ENCODE assay signal across 16 cellular contexts in the genomic region with DNA sequence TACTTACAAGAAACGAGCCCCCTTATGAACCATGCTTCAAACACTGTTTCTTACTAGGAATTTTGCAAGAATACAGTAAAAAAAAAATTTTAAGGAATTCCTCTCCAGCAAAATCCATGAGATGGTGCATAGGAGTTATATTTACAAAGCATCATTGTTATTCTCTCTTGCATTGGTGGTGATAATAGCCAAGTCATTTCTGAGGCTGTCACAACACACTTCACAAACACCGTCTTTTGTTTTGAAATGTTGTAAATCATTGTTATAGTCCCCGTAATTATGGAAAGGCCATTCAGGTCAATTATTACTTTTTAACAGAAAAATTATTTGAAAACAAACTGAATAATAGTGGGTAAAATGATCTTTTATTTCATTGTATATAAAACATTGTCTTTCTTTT.
DNase-seq lines count a peak whose midpoint lies in the region; ATAC-seq, FAIRE-seq and TF ChIP-seq lines count a peak whose summit lies in the region.
"Had no signal": no experiment of that assay in that cellular context is flagged by ENCODE, and none has a peak within 500 bp of the region (broad histone marks: within the 10 kb centered on the region; RNA-seq: fewer than 3 reads in every experiment).

No MANE protein-coding gene starts in this region.

- H3K4me3 ChIP-seq in dorsolateral prefrontal cortex (peak overlapping the region in 3 of 59 donors; percentile 11 to 17 (median 14)), HepG2 (replicated peaks in 1 of 3; ENCODE audit: insufficient read depth in 1 of 3, low read depth in 2 of 3, low read length in 3 of 3) (no peak overlapping the region)
- H3K4me3 ChIP-seq: GM23248 had no signal

- no peak for TF ChIP-seq CTCF in dorsolateral prefrontal cortex (IDR thresholded peaks at IDR 0.05 in 54 of 56, conservative IDR thresholded peaks at IDR 0.05 in 2 of 56; ENCODE audit: low read depth in 1 of 56, partially characterized antibody in 56 of 56)
- no peak for TF ChIP-seq CTCF in HepG2 (CRISPR knock-in tag; IDR thresholded peaks at IDR 0.05)

- DNase-seq in NCI-H146 treated with DMSO at 0.1 percent for 48 hours (lab: John Stamatoyannopoulos, UW; ENCODE audit: unreplicated experiment) (peak; percentile 3), NCI-H69 (lab: John Stamatoyannopoulos, UW) (peak; percentile 80), dorsolateral prefrontal cortex (no peak), HepG2 (ENCODE audit: low spot score) (no peak), urothelium cell line (ENCODE audit: low spot score) (no peak)
- no peak for DNase-seq in stimulated activated CD4-positive, alpha-beta T cell treated with anti-CD3 and anti-CD28 coated beads, Interleukin-4, amount 100 ng/mL, for 1 hour
- DNase-seq: ACHN; CD4-positive, alpha-beta T cell; DMS153; DMS79; GDM1; GM23248; HCEC 1CT; IMR-90 had no signal

- intact Hi-C loops in dorsolateral prefrontal cortex (cut with DNase I) (no loop called here), HepG2 (cut with micrococcal nuclease; ENCODE audit: unreplicated experiment) (no loop called here)

- H3K79me2 ChIP-seq in HepG2 (ENCODE audit: insufficient read depth, low read length) = no peaks in the 10 kb centered on the region

- H3K9ac ChIP-seq in HepG2 (ENCODE audit: insufficient read depth, low read depth, low read length) = no peak overlapping the region
- H3K9ac ChIP-seq: GM23248 had no signal

- TF ChIP-seq POLR2A in HepG2 (IDR thresholded peaks at IDR 0.05; ENCODE audit: insufficient read depth in 1 of 2, low read depth in 2 of 2, low read length in 2 of 2) = no peak

- no TSS peak for BruUV-seq in HepG2 (replicated peaks; lab: Mats Ljungman, UMichigan)

- CTCF ChIA-PET in HepG2 (lab: Yijun Ruan, JAX; ENCODE audit: low intra/inter-chr PET ratio, low total read pairs) = no interaction called here

- TF ChIP-seq RAD21 in HepG2 (CRISPR knock-in tag; IDR thresholded peaks at IDR 0.05) = no peak

- POLR2A ChIA-PET in HepG2 (lab: Yijun Ruan, JAX) = no interaction called here

- WGBS in HepG2 (ENCODE audit: low lambda C conversion rate) = 96% methylated on average over 3 of the region's 3 CpGs

- no peak overlapping the region for H3K4me2 ChIP-seq in HepG2 (ENCODE audit: low read depth, low read length)

- H3K27ac ChIP-seq in dorsolateral prefrontal cortex (peak overlapping the region in 49 of 59 donors; percentile 1 to 80 (median 55)), HepG2 (ENCODE audit: extremely low read length, insufficient read depth, low read length) (no peak overlapping the region)
- H3K27ac ChIP-seq: C4-2B, GM23248, HL-60 had no signal

- no peak for FAIRE-seq in HepG2 (lab: Jason Lieb, UNC)
- no peak for FAIRE-seq in urothelium cell line (lab: Jason Lieb, UNC)

- peaks cover 14 to 34% of the 10 kb centered on the region in 2 experiments for H3K36me3 ChIP-seq in HepG2 (replicated peaks in 1 of 2; ENCODE audit: control insufficient read depth in 1 of 2, insufficient read depth in 2 of 2, low read length in 2 of 2)

- H2AFZ ChIP-seq in HepG2 (ENCODE audit: low read length) = no peak overlapping the region
- H2AFZ ChIP-seq: GM23248 had no signal

- in situ Hi-C loops in HepG2 (cut with HindIII; ENCODE audit: extremely low pct_ligation_motif_present, low pct_unique_long_range_greater_than_20kb) = no loop called here

- ATAC-seq in HepG2 = no peak

- TF ChIP-seq EP300 in HepG2 (IDR thresholded peaks at IDR 0.05; ENCODE audit: low read depth in 2 of 2, low read length in 2 of 2) = no peak
- TF ChIP-seq EP300 in HepG2 (CRISPR knock-in tag; IDR thresholded peaks at IDR 0.05; ENCODE audit: borderline replicate concordance) = no peak

- no peaks in the 10 kb centered on the region for H3K4me1 ChIP-seq in HepG2 (ENCODE audit: insufficient read depth, low read length)

- no peaks in the 10 kb centered on the region for H4K20me1 ChIP-seq in HepG2 (ENCODE audit: insufficient read depth, low read length)

- H3K27me3 ChIP-seq in dorsolateral prefrontal cortex (no peaks in the 10 kb centered on the region), HepG2 (ENCODE audit: control insufficient read depth in 1 of 2, insufficient read depth in 2 of 2, low read length in 2 of 2) (no peaks in the 10 kb centered on the region)

- H3K9me3 ChIP-seq in HepG2 (ENCODE audit: low read length) = no peaks in the 10 kb centered on the region

TF ChIP-seq in HepG2, 621 proteins besides CTCF, POLR2A, EP300 and RAD21:
- TF ChIP-seq, protein P1, sequence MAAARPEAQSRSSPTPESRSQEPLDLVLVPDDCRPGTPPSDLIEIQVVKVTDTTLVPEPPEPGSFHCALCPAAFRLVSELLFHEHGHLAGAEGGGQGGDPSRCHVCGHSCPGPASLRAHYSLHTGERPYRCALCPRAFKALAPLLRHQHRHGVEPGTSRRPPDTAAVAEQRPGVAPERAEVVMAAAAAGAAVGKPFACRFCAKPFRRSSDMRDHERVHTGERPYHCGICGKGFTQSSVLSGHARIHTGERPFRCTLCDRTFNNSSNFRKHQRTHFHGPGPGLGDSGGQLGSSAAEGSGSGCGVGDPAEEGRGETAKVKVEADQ (CRISPR knock-in tag; IDR thresholded peaks at IDR 0.05; ENCODE audit: borderline replicate concordance) = no peak
- TF ChIP-seq PPARG (CRISPR knock-in tag; conservative IDR thresholded peaks at IDR 0.05) (no peak), MAZ (IDR thresholded peaks at IDR 0.05; ENCODE audit: borderline replicate concordance, low read depth, low read length) (no peak), MAZ (CRISPR knock-in tag; IDR thresholded peaks at IDR 0.05; ENCODE audit: low read depth) (no peak), NFATC3 (CRISPR knock-in tag; IDR thresholded peaks at IDR 0.05) (no peak), ZNF235 (CRISPR knock-in tag; IDR thresholded peaks at IDR 0.05; ENCODE audit: borderline replicate concordance) (no peak), ISX (CRISPR knock-in tag; conservative IDR thresholded peaks at IDR 0.05) (no peak), ZNF83 (CRISPR knock-in tag; IDR thresholded peaks at IDR 0.05; ENCODE audit: borderline replicate concordance) (no peak), SKI (IDR thresholded peaks at IDR 0.05; ENCODE audit: partially characterized antibody) (no peak), ZNF205 (CRISPR knock-in tag; IDR thresholded peaks at IDR 0.05) (no peak), ZNF552 (CRISPR knock-in tag; IDR thresholded peaks at IDR 0.05; ENCODE audit: borderline replicate concordance) (no peak), SNAI1 (CRISPR knock-in tag; IDR thresholded peaks at IDR 0.05; ENCODE audit: borderline replicate concordance) (no peak), TSC22D2 (CRISPR knock-in tag; IDR thresholded peaks at IDR 0.05; ENCODE audit: borderline replicate concordance) (no peak), CC2D1A (CRISPR knock-in tag; IDR thresholded peaks at IDR 0.05) (no peak), ZNF546 (CRISPR knock-in tag; conservative IDR thresholded peaks at IDR 0.05) (no peak), FOXM1 (CRISPR knock-in tag; IDR thresholded peaks at IDR 0.05) (no peak), GABPB1 (CRISPR knock-in tag; IDR thresholded peaks at IDR 0.05) (no peak)
- TF ChIP-seq, protein P2, sequence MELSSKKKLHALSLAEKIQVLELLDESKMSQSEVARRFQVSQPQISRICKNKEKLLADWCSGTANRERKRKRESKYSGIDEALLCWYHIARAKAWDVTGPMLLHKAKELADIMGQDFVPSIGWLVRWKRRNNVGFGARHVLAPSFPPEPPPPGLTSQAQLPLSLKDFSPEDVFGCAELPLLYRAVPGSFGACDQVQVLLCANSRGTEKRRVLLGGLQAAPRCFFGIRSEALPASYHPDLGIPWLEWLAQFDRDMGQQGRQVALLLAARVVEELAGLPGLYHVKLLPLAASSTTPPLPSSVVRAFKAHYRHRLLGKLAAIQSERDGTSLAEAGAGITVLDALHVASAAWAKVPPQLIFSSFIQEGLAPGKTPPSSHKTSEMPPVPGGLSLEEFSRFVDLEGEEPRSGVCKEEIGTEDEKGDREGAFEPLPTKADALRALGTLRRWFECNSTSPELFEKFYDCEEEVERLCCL (CRISPR knock-in tag; IDR thresholded peaks at IDR 0.05; ENCODE audit: borderline replicate concordance) = no peak
- TF ChIP-seq, protein P3, sequence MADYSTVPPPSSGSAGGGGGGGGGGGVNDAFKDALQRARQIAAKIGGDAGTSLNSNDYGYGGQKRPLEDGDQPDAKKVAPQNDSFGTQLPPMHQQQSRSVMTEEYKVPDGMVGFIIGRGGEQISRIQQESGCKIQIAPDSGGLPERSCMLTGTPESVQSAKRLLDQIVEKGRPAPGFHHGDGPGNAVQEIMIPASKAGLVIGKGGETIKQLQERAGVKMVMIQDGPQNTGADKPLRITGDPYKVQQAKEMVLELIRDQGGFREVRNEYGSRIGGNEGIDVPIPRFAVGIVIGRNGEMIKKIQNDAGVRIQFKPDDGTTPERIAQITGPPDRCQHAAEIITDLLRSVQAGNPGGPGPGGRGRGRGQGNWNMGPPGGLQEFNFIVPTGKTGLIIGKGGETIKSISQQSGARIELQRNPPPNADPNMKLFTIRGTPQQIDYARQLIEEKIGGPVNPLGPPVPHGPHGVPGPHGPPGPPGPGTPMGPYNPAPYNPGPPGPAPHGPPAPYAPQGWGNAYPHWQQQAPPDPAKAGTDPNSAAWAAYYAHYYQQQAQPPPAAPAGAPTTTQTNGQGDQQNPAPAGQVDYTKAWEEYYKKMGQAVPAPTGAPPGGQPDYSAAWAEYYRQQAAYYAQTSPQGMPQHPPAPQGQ (CRISPR knock-in tag; IDR thresholded peaks at IDR 0.05; ENCODE audit: borderline replicate concordance) = no peak
- TF ChIP-seq, protein P4, sequence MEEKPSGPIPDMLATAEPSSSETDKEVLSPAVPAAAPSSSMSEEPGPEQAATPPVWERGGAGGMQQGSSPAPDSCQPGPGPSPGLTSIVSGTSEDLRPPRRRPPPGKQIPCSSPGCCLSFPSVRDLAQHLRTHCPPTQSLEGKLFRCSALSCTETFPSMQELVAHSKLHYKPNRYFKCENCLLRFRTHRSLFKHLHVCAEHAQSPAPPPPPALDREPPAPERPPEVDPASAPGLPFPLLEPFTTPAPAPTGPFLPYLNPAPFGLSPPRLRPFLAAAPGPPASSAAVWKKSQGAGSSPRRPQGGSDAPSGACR (CRISPR knock-in tag; IDR thresholded peaks at IDR 0.05) = no peak
TF ChIP-seq in HepG2: peak in this region for 0.

Comparison
In these comparisons a context has a peak if more than half of its experiments do, and no peak if none do; other contexts are left out.
1. DNase-seq: peak in NCI-H146 treated with DMSO at 0.1 percent for 48 hours (single experiment) and NCI-H69 (single experiment); none in dorsolateral prefrontal cortex (0 of 10), HepG2 (single experiment), urothelium cell line (single experiment) and stimulated activated CD4-positive, alpha-beta T cell treated with anti-CD3 and anti-CD28 coated beads, Interleukin-4, amount 100 ng/mL, for 1 hour (single experiment).